ENCODE assay signal across 32 cellular contexts in genomic region chr2:44456946-44457345, GRCh38.
"Had no signal": no experiment of that assay in that cellular context is flagged by ENCODE, and none has a peak within 500 bp of the region (broad histone marks: within the 10 kb centered on the region; RNA-seq: fewer than 3 reads in every experiment).

No MANE protein-coding gene starts in this region.

- H3K36me3 ChIP-seq: esophagus squamous epithelium, heart left ventricle, neural progenitor cell, sigmoid colon, transverse colon had no signal

- H3K27me3 ChIP-seq: esophagus squamous epithelium, foreskin keratinocyte, heart left ventricle, neural progenitor cell, sigmoid colon, testis, transverse colon had no signal

- H3K4me3 Mint-ChIP-seq: activated CD4-positive, alpha-beta T cell treated with anti-CD3 and anti-CD28 coated beads for 36 hours; activated T-helper 17 cell treated with anti-CD3 and anti-CD28 coated beads, Interleukin-2, amount 50 U/mL, for 72 hours; immature natural killer cell; mesothelial cell of epicardium; naive thymus-derived CD4-positive, alpha-beta T cell; neural progenitor cell; T-helper 2 cell treated with Interferon-gamma antibody and Interleukin-4, amounts not matched to agents 5 μg/mL and 100 μg/mL, for 36 hours had no signal

- H3K27me3 Mint-ChIP-seq: activated CD4-positive, alpha-beta T cell treated with anti-CD3 and anti-CD28 coated beads for 36 hours; activated T-helper 17 cell treated with anti-CD3 and anti-CD28 coated beads, Interleukin-2, amount 50 U/mL, for 72 hours; naive thymus-derived CD4-positive, alpha-beta T cell had no signal

- H3K36me3 Mint-ChIP-seq: mesothelial cell of epicardium had no signal

- H3K27ac ChIP-seq: epithelial cell of prostate, esophagus squamous epithelium, foreskin keratinocyte, heart left ventricle, neural progenitor cell, parathyroid adenoma, psoas muscle, sigmoid colon, testis, transverse colon had no signal

- DNase-seq: activated CD4-positive, alpha-beta T cell treated with anti-CD3 and anti-CD28 coated beads for 36 hours; activated CD4-positive, CD25-positive, alpha-beta regulatory T cell; activated gamma-delta T cell treated with Interleukin-2 at 50 U/mL for 16 hours; activated naive CD4-positive, alpha-beta T cell treated with anti-CD3 and anti-CD28 coated beads, Interleukin-2, amount 50 U/mL, for 16 hours; anterior cingulate cortex; dermis blood vessel endothelial cell; effector CD4-positive, alpha-beta T cell; esophagus squamous epithelium; heart left ventricle; hypothalamus; immature natural killer cell; kidney; left colon; naive thymus-derived CD4-positive, alpha-beta T cell; occipital lobe; psoas muscle; sigmoid colon; stimulated activated CD4-positive, alpha-beta T cell treated with anti-CD3 and anti-CD28 coated beads, Interleukin-1b, Interleukin-23, amount 100 ng/mL, for 48 hours; stimulated activated CD4-positive, alpha-beta T cell treated with anti-CD3 and anti-CD28 coated beads, Interleukin-4, amount 100 ng/mL, for 4 hours; stimulated activated CD8-positive, alpha-beta memory T cell treated with anti-CD3 and anti-CD28 coated beads, Interleukin-4, amount 100 ng/mL, for 48 hours; stimulated activated naive CD4-positive, alpha-beta T cell; T-helper 1 cell; testis; transverse colon had no signal

- H3K4me3 ChIP-seq: esophagus squamous epithelium, heart left ventricle, neural progenitor cell, psoas muscle, sigmoid colon, smooth muscle cell, testis, transverse colon had no signal

- H3K4me2 ChIP-seq: neural progenitor cell, smooth muscle cell had no signal

- H3K4me1 ChIP-seq: esophagus squamous epithelium, foreskin keratinocyte, heart left ventricle, parathyroid adenoma, sigmoid colon, testis, transverse colon had no signal

- H3K9me3 ChIP-seq: esophagus squamous epithelium, heart left ventricle, psoas muscle, sigmoid colon, testis, transverse colon had no signal

- H3K9ac ChIP-seq: neural progenitor cell, parathyroid adenoma had no signal

- H3K9me3 Mint-ChIP-seq: activated T-helper 17 cell treated with anti-CD3 and anti-CD28 coated beads, Interleukin-2, amount 50 U/mL, for 72 hours; immature natural killer cell; mesothelial cell of epicardium; neural progenitor cell; T-helper 2 cell treated with Interferon-gamma antibody and Interleukin-4, amounts not matched to agents 5 μg/mL and 100 μg/mL, for 36 hours had no signal

- H3K27ac Mint-ChIP-seq: activated CD4-positive, alpha-beta T cell treated with anti-CD3 and anti-CD28 coated beads for 36 hours; activated T-helper 17 cell treated with anti-CD3 and anti-CD28 coated beads, Interleukin-2, amount 50 U/mL, for 72 hours; immature natural killer cell; mesothelial cell of epicardium; naive thymus-derived CD4-positive, alpha-beta T cell; neural progenitor cell; T-helper 2 cell treated with Interferon-gamma antibody and Interleukin-4, amounts not matched to agents 5 μg/mL and 100 μg/mL, for 36 hours had no signal

- H2AFZ ChIP-seq: neural progenitor cell, parathyroid adenoma had no signal

- H3K79me2 ChIP-seq: parathyroid adenoma had no signal

- H3K4me1 Mint-ChIP-seq: activated CD4-positive, alpha-beta T cell treated with anti-CD3 and anti-CD28 coated beads for 36 hours; activated T-helper 17 cell treated with anti-CD3 and anti-CD28 coated beads, Interleukin-2, amount 50 U/mL, for 72 hours; immature natural killer cell; mesothelial cell of epicardium had no signal
